8 cellular contexts compared by ENCODE assay signal in the genomic region with DNA sequence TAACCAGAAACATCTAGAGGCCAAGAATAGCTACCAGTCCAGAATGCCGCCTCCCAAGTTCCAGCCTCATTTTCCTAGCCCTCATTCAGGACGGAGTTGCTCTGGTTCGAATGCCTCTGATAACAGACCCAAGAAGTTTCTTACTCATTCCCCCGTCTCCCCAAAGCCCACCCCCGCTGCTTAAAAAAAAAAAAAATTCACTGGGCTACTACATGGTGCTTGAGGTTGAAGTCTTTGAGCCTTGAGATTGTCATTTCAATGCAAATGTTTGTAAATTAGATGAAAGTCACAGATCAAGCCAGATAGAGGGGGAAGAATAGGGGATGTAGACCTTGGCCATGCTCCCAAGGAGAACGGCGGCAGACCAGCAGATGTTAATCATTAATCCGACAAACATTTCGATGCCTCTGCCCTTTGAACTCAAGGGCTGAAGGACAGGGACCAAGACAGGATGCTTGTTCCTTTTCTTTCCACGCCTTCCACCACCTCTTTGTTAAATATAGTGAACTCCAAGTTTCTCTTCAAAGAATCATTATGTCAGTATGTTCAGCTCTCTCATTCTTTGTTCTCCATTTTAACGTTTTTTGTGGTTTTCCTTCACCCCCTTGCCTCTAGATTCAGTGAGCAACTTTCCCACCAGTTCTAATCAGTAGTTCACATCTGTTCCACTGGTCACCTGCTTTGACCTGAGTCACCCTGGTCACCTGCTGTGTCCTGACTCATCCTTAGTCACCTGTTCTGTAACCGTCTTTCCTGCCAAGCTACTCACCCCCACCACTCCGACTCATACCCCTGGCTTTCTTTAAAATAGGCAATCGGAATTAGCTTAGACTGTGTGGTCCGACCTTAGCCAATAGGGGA.
DNase-seq lines count a peak whose midpoint lies in the region; ATAC-seq and TF ChIP-seq lines count a peak whose summit lies in the region.

No MANE protein-coding gene starts in this region.

- ATAC-seq in GM18511 (IDR thresholded peaks at IDR 0.05; ENCODE audit: unreplicated experiment) (peak; percentile 84), HG03342 (IDR thresholded peaks at IDR 0.05; ENCODE audit: unreplicated experiment) (peak; percentile 72)

- H3K9me3 ChIP-seq in ascending aorta, result peaks cover 0 to 7% of the 10 kb centered on the region in 2 donors

- DNase-seq in activated CD4-positive, alpha-beta T cell treated with anti-CD3 and anti-CD28 coated beads for 4 hours, result peak; percentile 30 to 37
- DNase-seq in iPS DF 4.7 (ENCODE audit: extremely low read depth, low spot score), result peak; percentile 51
- DNase-seq in NCI-H446 (lab: John Stamatoyannopoulos, UW), result no peak
- no peak for DNase-seq in ascending aorta (ENCODE audit: low spot score in 2 of 2)
- DNase-seq in SKM-1 (lab: John Stamatoyannopoulos, UW; ENCODE audit: unreplicated experiment), result no peak
- DNase-seq in epidermal melanocyte (ENCODE audit: insufficient read length, low spot score), result no peak

- no peaks in the 10 kb centered on the region for H3K36me3 ChIP-seq in ascending aorta

- H3K4me3 ChIP-seq in ascending aorta, result no peak overlapping the region

- TF ChIP-seq CTCF in ascending aorta (IDR thresholded peaks at IDR 0.05), result no peak

- intact Hi-C loops in ascending aorta (cut with DNase I), result no loop called here

- H3K27ac ChIP-seq in ascending aorta, result no peak overlapping the region

- no peaks in the 10 kb centered on the region for H3K4me1 ChIP-seq in ascending aorta

- H3K27me3 ChIP-seq in ascending aorta, result no peaks in the 10 kb centered on the region

Comparison
In these comparisons a context has a peak if more than half of its experiments do, and no peak if none do; other contexts are left out.
1. DNase-seq: peak in activated CD4-positive, alpha-beta T cell treated with anti-CD3 and anti-CD28 coated beads for 4 hours (2 of 2) and iPS DF 4.7 (single experiment); none in NCI-H446 (0 of 2), ascending aorta (0 of 2), SKM-1 (single experiment) and epidermal melanocyte (single experiment).